ENCODE assay signal across 8 cellular contexts in the genomic region with DNA sequence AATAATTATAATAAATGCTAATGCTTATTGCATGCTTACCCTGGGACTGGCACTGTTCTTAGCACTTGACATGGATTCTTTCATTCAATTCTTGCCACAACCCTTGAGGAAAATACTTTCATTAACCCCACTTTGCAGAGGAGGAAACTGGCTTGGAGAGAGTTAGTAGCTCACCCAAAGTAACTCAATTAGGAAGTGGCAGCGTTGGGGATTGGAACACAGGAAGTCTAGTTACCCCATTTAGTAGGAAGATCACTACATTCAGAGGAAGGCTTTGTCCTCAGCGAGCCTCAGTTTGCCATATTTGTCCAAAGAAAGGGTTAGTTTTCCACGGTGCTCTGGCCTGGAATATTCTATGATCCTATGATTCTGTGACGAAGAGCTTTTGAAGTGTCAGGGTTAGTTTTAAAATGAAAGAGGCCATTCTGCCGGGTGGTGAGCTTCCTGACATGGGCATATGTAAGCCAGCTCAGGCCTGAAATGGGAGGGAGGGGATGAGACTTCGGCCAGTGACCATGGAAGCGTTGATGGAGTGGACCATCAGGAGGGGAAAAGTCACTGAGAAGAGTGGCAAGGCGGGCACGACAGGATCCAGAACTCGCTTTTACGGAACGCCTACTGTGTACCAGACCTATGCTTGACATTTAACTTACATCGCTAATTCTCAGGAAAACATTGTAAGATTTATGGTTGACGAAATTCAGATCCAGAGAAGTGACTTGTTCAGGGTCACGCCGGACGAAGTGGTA. TPM values are rescaled to one million over a fixed set of nuclear protein-coding genes. Genes with fewer than 3 reads are reported as not detected.
DNase-seq lines count a peak whose midpoint lies in the region; ATAC-seq, FAIRE-seq and TF ChIP-seq lines count a peak whose summit lies in the region.

No MANE protein-coding gene starts in this region.

- peak overlapping the region; percentile 76 for H2AFZ ChIP-seq in osteoblast (ENCODE audit: low read length)

- H3K9me3 ChIP-seq in effector memory CD4-positive, alpha-beta T cell (ENCODE audit: control insufficient read depth, low read length): no peaks in the 10 kb centered on the region
- H3K9me3 ChIP-seq in osteoblast (ENCODE audit: low read depth, low read length): no peaks in the 10 kb centered on the region

- no peaks in the 10 kb centered on the region for H3K27me3 ChIP-seq in effector memory CD4-positive, alpha-beta T cell (replicated peaks; ENCODE audit: control insufficient read depth, insufficient read depth, low read length, poor library complexity, severe bottlenecking)
- H3K27me3 ChIP-seq in osteoblast (ENCODE audit: insufficient read depth, low read length): peaks cover 6% of the 10 kb centered on the region

- peaks cover 41% of the 10 kb centered on the region for H3K4me1 ChIP-seq in effector memory CD4-positive, alpha-beta T cell (ENCODE audit: control insufficient read depth, insufficient read depth, low read length, poor library complexity, severe bottlenecking)
- peaks cover 11% of the 10 kb centered on the region for H3K4me1 ChIP-seq in osteoblast (ENCODE audit: insufficient read depth, low read length)

- H4K20me1 ChIP-seq in osteoblast (ENCODE audit: insufficient read depth, low read length): no peaks in the 10 kb centered on the region

- no peak overlapping the region for H3K4me3 ChIP-seq in effector memory CD4-positive, alpha-beta T cell (ENCODE audit: insufficient read depth, low read depth, low read length, poor library complexity, severe bottlenecking)
- H3K4me3 ChIP-seq in osteoblast (ENCODE audit: insufficient read depth, low read length): peak overlapping the region; percentile 93

- no peak for TF ChIP-seq CTCF in osteoblast (IDR thresholded peaks at IDR 0.05; ENCODE audit: extremely low read depth, low read depth, low read length)

- no peak for ATAC-seq in GM18909 (IDR thresholded peaks at IDR 0.05; ENCODE audit: poor library complexity, unreplicated experiment)

- no peaks in the 10 kb centered on the region for H3K36me3 ChIP-seq in effector memory CD4-positive, alpha-beta T cell (ENCODE audit: control insufficient read depth, insufficient read depth, low read length)
- no peaks in the 10 kb centered on the region for H3K36me3 ChIP-seq in osteoblast (ENCODE audit: insufficient read depth, low read length)

- no peaks in the 10 kb centered on the region for H3K79me2 ChIP-seq in osteoblast (ENCODE audit: insufficient read depth, low read length)

- H3K4me2 ChIP-seq in osteoblast (ENCODE audit: insufficient read depth, low read length): peak overlapping the region; percentile 96

- no peak for FAIRE-seq in GM12892 (lab: Jason Lieb, UNC)

- TF ChIP-seq POLR2A in GM12892 (IDR thresholded peaks at IDR 0.05; ENCODE audit: low read depth, low read length): no peak

- peak; percentile 43 for DNase-seq in DMS53 treated with DMSO at 0.1 percent for 48 hours (lab: John Stamatoyannopoulos, UW; ENCODE audit: unreplicated experiment)
- peak; percentile 35 for DNase-seq in MV-4-11 (lab: John Stamatoyannopoulos, UW)
- DNase-seq in effector memory CD4-positive, alpha-beta T cell: no peak
- no peak for DNase-seq in osteoblast (ENCODE audit: insufficient read length, low spot score, missing footprints)
- no peak for DNase-seq in GM12892 (ENCODE audit: insufficient read length)
- no peak for DNase-seq in C1 segment of cervical spinal cord (lab: John Stamatoyannopoulos, UW)
- no peak for DNase-seq in HK-2 (ENCODE audit: unreplicated experiment)

- peak overlapping the region; percentile 88 for H3K27ac ChIP-seq in effector memory CD4-positive, alpha-beta T cell (ENCODE audit: insufficient read depth, low read length, poor library complexity, severe bottlenecking)
- H3K27ac ChIP-seq in osteoblast (ENCODE audit: low read depth, low read length): no peak overlapping the region

RNA-seq across cellular contexts. Expression of a gene that starts 28.2 kb away (rescaled TPM):
- 19.4 and 20.6 TPM in 2 replicates for total RNA-seq in osteoblast
- 19.1 TPM for polyA plus RNA-seq in GM12892 (2012; ENCODE audit: missing spikeins)

Comparison
In these comparisons a context has a peak if more than half of its experiments do, and no peak if none do; other contexts are left out.
1. DNase-seq: peak in DMS53 treated with DMSO at 0.1 percent for 48 hours (single experiment) and MV-4-11 (single experiment); none in effector memory CD4-positive, alpha-beta T cell (0 of 3), osteoblast (single experiment), GM12892 (single experiment), C1 segment of cervical spinal cord (0 of 14) and HK-2 (single experiment).